Comparison of ENCODE assay signal across 8 cellular contexts in genomic region chr7:99257065-99257464, GRCh38. TPM values are rescaled to one million over a fixed set of nuclear protein-coding genes. Genes with fewer than 3 reads are reported as not detected.
"Had no signal": no experiment of that assay in that cellular context is flagged by ENCODE, and none has a peak within 500 bp of the region (broad histone marks: within the 10 kb centered on the region; RNA-seq: fewer than 3 reads in every experiment).

No MANE protein-coding gene starts in this region.

- FAIRE-seq: HTR-8/SVneo had no signal

- DNase-seq: KBM-7, KG1 had no signal

- H3K27ac Mint-ChIP-seq: IgD-negative memory B cell had no signal

- H3K27ac ChIP-seq: HL-60, KMS-11 had no signal

- H3K9ac ChIP-seq: KMS-11 had no signal

- H3K4me2 ChIP-seq: KMS-11 had no signal

- H3K4me1 Mint-ChIP-seq: IgD-negative memory B cell had no signal

- H3K4me3 Mint-ChIP-seq: IgD-negative memory B cell had no signal

RNA-seq across cellular contexts. Expression of gene MYH16, which starts 15.6 kb away (rescaled TPM):
- total RNA-seq: HT-29 had no signal
- polyA plus RNA-seq: IgD-negative memory B cell had no signal

RNA-seq across cellular contexts. Expression of gene KPNA7, which starts 49.1 kb away (rescaled TPM):
- total RNA-seq: HT1080 had no signal
- polyA plus RNA-seq: IgD-negative memory B cell had no signal
